ENCODE assay signal across 9 cellular contexts in the genomic region with DNA sequence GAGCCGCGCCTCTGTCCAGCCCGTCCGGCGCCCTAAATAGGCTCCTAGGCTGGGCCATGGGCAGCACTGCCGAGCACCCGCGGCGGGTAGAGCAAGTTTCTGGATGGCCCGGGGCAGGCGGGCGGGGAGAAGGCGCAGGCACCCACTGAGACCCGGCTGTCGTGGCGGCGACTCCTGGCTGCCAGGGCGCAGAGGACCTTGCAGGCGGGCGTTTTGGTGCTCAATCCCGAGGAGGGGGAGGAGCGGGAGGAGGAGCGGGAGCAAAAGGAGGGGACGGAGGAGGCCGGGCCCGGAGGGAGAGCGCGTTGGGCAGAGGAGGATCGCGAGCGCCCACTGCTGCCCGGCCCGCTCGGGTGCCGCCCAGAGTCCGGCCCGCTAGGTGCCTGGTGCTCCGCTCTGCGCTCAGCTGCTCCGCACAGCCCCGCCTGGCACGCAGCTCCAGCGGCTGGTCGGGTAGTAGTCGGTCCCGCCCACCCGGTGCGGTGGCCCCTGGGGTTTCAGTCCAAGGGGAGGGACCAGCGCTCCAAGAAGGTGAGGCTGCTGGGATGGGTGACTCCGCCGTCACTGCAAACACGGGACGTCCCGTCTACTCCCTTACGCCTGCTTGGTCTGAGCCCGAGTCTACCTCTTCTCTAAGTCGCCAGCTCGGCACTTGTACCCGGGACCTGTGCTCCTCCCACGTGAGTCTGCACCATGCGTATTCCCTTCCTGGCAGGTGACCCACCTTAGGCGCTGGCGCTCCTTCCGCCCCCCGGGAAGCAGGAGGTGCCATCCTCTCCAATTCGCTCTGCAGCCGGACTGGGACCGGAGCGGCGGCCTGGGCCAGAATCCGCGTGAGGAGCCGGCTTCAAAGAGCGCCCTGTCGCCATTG. TPM values are rescaled to one million over a fixed set of nuclear protein-coding genes. Genes with fewer than 3 reads are reported as not detected.
DNase-seq lines count a peak whose midpoint lies in the region; FAIRE-seq and TF ChIP-seq lines count a peak whose summit lies in the region.
"Had no signal": no experiment of that assay in that cellular context is flagged by ENCODE, and none has a peak within 500 bp of the region (broad histone marks: within the 10 kb centered on the region; RNA-seq: fewer than 3 reads in every experiment).

Gene HS3ST1, minus strand, starts transcription at position 194 of the 871 bp plus-strand sequence. CDS start 28,889 bp downstream, outside the sequence.

- H3K9me3 Mint-ChIP-seq in endothelial cell (ENCODE audit: unreplicated experiment) = no peaks in the 10 kb centered on the region

- TF ChIP-seq CTCF in NB4 (IDR thresholded peaks at IDR 0.05; ENCODE audit: low read depth, low read length) (no peak), endothelial cell (IDR thresholded peaks at IDR 0.05; ENCODE audit: unreplicated experiment) (peak; percentile 65)

- TF ChIP-seq POLR2A in GM12891 (IDR thresholded peaks at IDR 0.05; ENCODE audit: low read depth, low read length) (no peak), NB4 (IDR thresholded peaks at IDR 0.05; ENCODE audit: extremely low read depth, insufficient read length) (no peak)

- POLR2A ChIA-PET in HEK293T (lab: Yijun Ruan, JAX) = no interaction called here

- DNase-seq in GM12891 (ENCODE audit: insufficient read length, low spot score) (peak; percentile 67), HEK293T (ENCODE audit: extremely low spot score) (peak; percentile 11), NB4 (ENCODE audit: low read depth) (peak; percentile 7), endothelial cell (ENCODE audit: low spot score) (peak; percentile 74), mesenteric fat pad (ENCODE audit: low spot score) (peak; percentile 93), T-helper 9 cell (no peak)
- peak; percentile 59 for DNase-seq in activated CD4-positive, CD25-positive, alpha-beta regulatory T cell treated with anti-CD3 and anti-CD28 coated beads, Interleukin-2, amount 50 U/mL, for 72 hours
- DNase-seq in stimulated activated CD8-positive, alpha-beta memory T cell treated with anti-CD3 and anti-CD28 coated beads, Interleukin-12 subunit alpha, Interleukin-12 subunit beta, amount 100 ng/mL, for 24 hours (ENCODE audit: extremely low read depth) = peak; percentile 10

- CTCF ChIA-PET in HEK293T (lab: Yijun Ruan, JAX) = interaction anchor here (0.8 kb wide), 1 partner anchor 875 kb away, joined by 3 read pairs; no protein-coding TSS in a partner anchor

- peak within 1 kb of the TSS; percentile 79 for H3K4me3 Mint-ChIP-seq in endothelial cell (ENCODE audit: unreplicated experiment)

- peaks cover 11% of the 10 kb centered on the region for H3K27me3 Mint-ChIP-seq in endothelial cell (ENCODE audit: unreplicated experiment)

- H3K4me1 Mint-ChIP-seq in endothelial cell (ENCODE audit: unreplicated experiment) = peaks cover 14% of the 10 kb centered on the region

- FAIRE-seq in GM12891 (lab: Jason Lieb, UNC) = peak; percentile 73
- FAIRE-seq: colon had no signal

- H3K4me3 ChIP-seq in NB4 (ENCODE audit: low read depth, low read length) = no peak within 1 kb of the TSS

- peak within 1 kb of the TSS; percentile 5 for H3K27ac Mint-ChIP-seq in endothelial cell (ENCODE audit: unreplicated experiment)

- H3K36me3 Mint-ChIP-seq in endothelial cell (ENCODE audit: low read depth, unreplicated experiment) = no peaks in the 10 kb centered on the region

TF ChIP-seq in GM12891, 5 proteins besides CTCF, POLR2A, EP300 and RAD21:
- TF ChIP-seq PAX5 (IDR thresholded peaks at IDR 0.05; ENCODE audit: insufficient read depth, low read length, severe bottlenecking) = no peak
- TF ChIP-seq TAF1 (IDR thresholded peaks at IDR 0.05; ENCODE audit: low read depth, low read length) = no peak
- no peak for TF ChIP-seq POU2F2 (IDR thresholded peaks at IDR 0.05; ENCODE audit: low read depth, low read length)
- TF ChIP-seq SPI1 (IDR thresholded peaks at IDR 0.05; ENCODE audit: low read depth, low read length) = no peak
- TF ChIP-seq POLR2AphosphoS5 (IDR thresholded peaks at IDR 0.05; ENCODE audit: low read depth, low read length) = no peak

TF ChIP-seq in HEK293T, 16 proteins besides CTCF, POLR2A, EP300 and RAD21:
- TF ChIP-seq NFRKB (IDR thresholded peaks at IDR 0.05) = no peak
- TF ChIP-seq FOXA1 (IDR thresholded peaks at IDR 0.05) = no peak
- TF ChIP-seq SP1 (IDR thresholded peaks at IDR 0.05) = no peak
- TF ChIP-seq TARDBP (IDR thresholded peaks at IDR 0.05) = no peak
- TF ChIP-seq FOXK2 (IDR thresholded peaks at IDR 0.05) = no peak
- TF ChIP-seq HDGF (IDR thresholded peaks at IDR 0.05; ENCODE audit: borderline replicate concordance) = no peak
- TF ChIP-seq CTBP1 (IDR thresholded peaks at IDR 0.05; ENCODE audit: borderline replicate concordance) = no peak
- no peak for TF ChIP-seq BHLHE40 (IDR thresholded peaks at IDR 0.05; ENCODE audit: borderline replicate concordance)
- TF ChIP-seq PKNOX1 (IDR thresholded peaks at IDR 0.05) = no peak
- TF ChIP-seq FOXM1 (IDR thresholded peaks at IDR 0.05; ENCODE audit: borderline replicate concordance) = no peak
- no peak for TF ChIP-seq ELF4 (IDR thresholded peaks at IDR 0.05)

RNA-seq across cellular contexts. Expression of gene HS3ST1, which starts in this region (rescaled TPM):
- 0.17 TPM for polyA plus RNA-seq in GM12891 (2012; ENCODE audit: low read depth, missing spikeins)
- total RNA-seq in endothelial cell (ENCODE audit: unreplicated experiment) = 0.44 TPM
- total RNA-seq in mesenteric fat pad = 4.2 TPM

Comparison
In these comparisons a context has a peak if more than half of its experiments do, and no peak if none do; other contexts are left out.
1. Peak in DNase-seq in endothelial cell; RNA of the gene not detected or under 1 TPM.